25 cellular contexts compared by ENCODE assay signal in genomic region chr1:185066181-185066580, GRCh38. TPM values are rescaled to one million over a fixed set of nuclear protein-coding genes. Genes with fewer than 3 reads are reported as not detected.
DNase-seq lines count a peak whose midpoint lies in the region; ATAC-seq, FAIRE-seq and TF ChIP-seq lines count a peak whose summit lies in the region.
"Had no signal": no experiment of that assay in that cellular context is flagged by ENCODE, and none has a peak within 500 bp of the region (broad histone marks: within the 10 kb centered on the region; RNA-seq: fewer than 3 reads in every experiment).

No MANE protein-coding gene starts in this region.

- in situ Hi-C loops in GM12878 (cut with MboI), result no loop called here

- RAD21 ChIA-PET in GM12878 (lab: Charles Lee; ENCODE audit: unreplicated experiment), result interaction anchor here (0.6 to 1.4 kb wide), 2 partner anchors 10 to 104 kb away, joined by 3 to 4 read pairs; no protein-coding TSS in a partner anchor

- TF ChIP-seq RAD21 in GM12878 (IDR thresholded peaks at IDR 0.05; ENCODE audit: insufficient read depth, low read depth, low read length), result no peak

- no peak for TF ChIP-seq POLR2A in GM12878 (IDR thresholded peaks at IDR 0.05; ENCODE audit: low read depth, low read length)

- SMC1A ChIA-PET in GM12878 (lab: Charles Lee; ENCODE audit: uncharacterized antibody, unreplicated experiment), result interaction anchor here (0.8 to 1.6 kb wide), 5 partner anchors 16 to 605 kb away, joined by 3 to 4 read pairs (median 3); no protein-coding TSS in a partner anchor

- H3K9me3 Mint-ChIP-seq in CD4-positive, CD25-positive, alpha-beta regulatory T cell, result peaks cover 0 to 2% (median 0%) of the 10 kb centered on the region in 7 donors
- H3K9me3 Mint-ChIP-seq in activated T-helper 2 cell treated with anti-CD3 and anti-CD28 coated beads, Interferon-gamma antibody, Interleukin-2, Interleukin-4, amounts not matched to agents 10 μg/mL and 5 μg/mL and 100 μg/mL, durations not matched to agents 14 hours and 24 hours and 36 hours, result no peaks in the 10 kb centered on the region

- no peak for TF ChIP-seq EP300 in GM12878 (IDR thresholded peaks at IDR 0.05; ENCODE audit: borderline replicate concordance in 1 of 2, control insufficient read depth in 1 of 2, low read depth in 2 of 2, low read length in 2 of 2)

- FAIRE-seq in GM18507 (lab: Jason Lieb, UNC) (peak; percentile 15), GM12878 (lab: Jason Lieb, UNC) (peak; percentile 44)
- FAIRE-seq: GM12892, H54, HepG2 had no signal

- H3K36me3 ChIP-seq in CD4-positive, CD25-positive, alpha-beta regulatory T cell (ENCODE audit: control insufficient read depth, insufficient read depth, low read length), result peaks cover 5% of the 10 kb centered on the region
- no peaks in the 10 kb centered on the region for H3K36me3 ChIP-seq in GM12878 (ENCODE audit: control insufficient read depth in 2 of 2, insufficient read depth in 2 of 2, low read length in 1 of 2)

- no peak overlapping the region for H3K9ac ChIP-seq in GM12878 (ENCODE audit: control insufficient read depth, insufficient read depth, low read length)

- H3K4me1 ChIP-seq in CD4-positive, CD25-positive, alpha-beta regulatory T cell (ENCODE audit: control insufficient read depth, insufficient read depth, low read length, poor library complexity, severe bottlenecking), result no peaks in the 10 kb centered on the region
- no peaks in the 10 kb centered on the region for H3K4me1 ChIP-seq in GM12878 (ENCODE audit: control insufficient read depth, insufficient read depth, low read length)

- H3K79me2 ChIP-seq in GM12878 (ENCODE audit: control insufficient read depth, insufficient read depth, low read length), result no peaks in the 10 kb centered on the region; the same call in none of the 2 replicates

- no peak overlapping the region for H3K4me3 ChIP-seq in CD4-positive, CD25-positive, alpha-beta regulatory T cell (ENCODE audit: low read depth, low read length)
- H3K4me3 ChIP-seq in GM12878, result no peak overlapping the region
- H3K4me3 ChIP-seq: PC-9, SK-N-MC had no signal

- peak overlapping the region in 2 of 3 donors; percentile 7 to 70 for H3K27ac Mint-ChIP-seq in CD4-positive, CD25-positive, alpha-beta regulatory T cell
- no peak overlapping the region for H3K27ac Mint-ChIP-seq in activated T-helper 2 cell treated with anti-CD3 and anti-CD28 coated beads, Interferon-gamma antibody, Interleukin-2, Interleukin-4, amounts not matched to agents 10 μg/mL and 5 μg/mL and 100 μg/mL, durations not matched to agents 14 hours and 24 hours and 36 hours
- H3K27ac Mint-ChIP-seq: HFFc6 had no signal

- H3K36me3 Mint-ChIP-seq in CD4-positive, CD25-positive, alpha-beta regulatory T cell, result peaks cover 33% of the 10 kb centered on the region
- peaks cover 26% of the 10 kb centered on the region for H3K36me3 Mint-ChIP-seq in activated T-helper 2 cell treated with anti-CD3 and anti-CD28 coated beads, Interferon-gamma antibody, Interleukin-2, Interleukin-4, amounts not matched to agents 10 μg/mL and 5 μg/mL and 100 μg/mL, durations not matched to agents 14 hours and 24 hours and 36 hours (ENCODE audit: low read depth)

- ATAC-seq in CD4-positive, CD25-positive, alpha-beta regulatory T cell (ENCODE audit: low read depth in 2 of 2), result no peak
- ATAC-seq in GM12878, result no peak
- ATAC-seq: HepG2 had no signal

- CTCF ChIA-PET in GM12878 (lab: Yijun Ruan, JAX), result interaction anchor here (1.1 to 2.4 kb wide), 2 partner anchors 25 to 103 kb away, joined by 3 to 11 read pairs; no protein-coding TSS in a partner anchor

- BruUV-seq in GM12878 (replicated peaks; lab: Mats Ljungman, UMichigan), result no TSS peak

- H3K27me3 Mint-ChIP-seq in CD4-positive, CD25-positive, alpha-beta regulatory T cell, result no peaks in the 10 kb centered on the region
- no peaks in the 10 kb centered on the region for H3K27me3 Mint-ChIP-seq in activated T-helper 2 cell treated with anti-CD3 and anti-CD28 coated beads, Interferon-gamma antibody, Interleukin-2, Interleukin-4, amounts not matched to agents 10 μg/mL and 5 μg/mL and 100 μg/mL, durations not matched to agents 14 hours and 24 hours and 36 hours (ENCODE audit: low read depth)

- no peak for DNase-seq in CD4-positive, CD25-positive, alpha-beta regulatory T cell
- DNase-seq in GM18507 (ENCODE audit: extremely low spot score, insufficient read length, low read depth) (no peak), GM12878 (ENCODE audit: low read depth, low spot score) (no peak), kidney tubule cell (ENCODE audit: low spot score) (peak; percentile 64), HPDE6-E6E7 (ENCODE audit: extremely low spot score) (no peak), germinal center (ENCODE audit: low spot score) (no peak)
- no peak for DNase-seq in activated T-helper 2 cell treated with anti-CD3 and anti-CD28 coated beads, Interferon-gamma antibody, Interleukin-2, Interleukin-4, amounts not matched to agents 10 μg/mL and 5 μg/mL and 100 μg/mL, durations not matched to agents 14 hours and 24 hours and 36 hours (ENCODE audit: low spot score)
- DNase-seq: AML-193, DMS 273 treated with DMSO at 0.1 percent for 48 hours, DND-41, HFFc6, KBM-7, NCI-H1092 treated with DMSO at 0.1 percent for 48 hours, NCI-H2029, NCI-H226, NCI-H510A treated with DMSO at 0.1 percent for 48 hours, NCI-H748 treated with DMSO at 0.1 percent for 48 hours, PC-9, SHP77 treated with DMSO at 0.1 percent for 48 hours had no signal

- H3K4me3 Mint-ChIP-seq in CD4-positive, CD25-positive, alpha-beta regulatory T cell, result peak overlapping the region in 1 of 4 donors; percentile 14
- H3K4me3 Mint-ChIP-seq in activated T-helper 2 cell treated with anti-CD3 and anti-CD28 coated beads, Interferon-gamma antibody, Interleukin-2, Interleukin-4, amounts not matched to agents 10 μg/mL and 5 μg/mL and 100 μg/mL, durations not matched to agents 14 hours and 24 hours and 36 hours (ENCODE audit: low read depth), result no peak overlapping the region
- H3K4me3 Mint-ChIP-seq: HFFc6 had no signal

- 73% methylated on average over 2 of the region's 2 CpGs for WGBS in GM12878 (ENCODE audit: insufficient coverage, insufficient replicate concordance, low lambda C conversion rate, missing lambda C conversion rate)

- intact Hi-C loops in GM12878 (cut with micrococcal nuclease; ENCODE audit: unreplicated experiment), result no loop called here
- intact Hi-C loops in activated T-helper 2 cell treated with anti-CD3 and anti-CD28 coated beads, Interferon-gamma antibody, Interleukin-2, Interleukin-4, amounts not matched to agents 10 μg/mL and 5 μg/mL and 100 μg/mL, durations not matched to agents 14 hours and 24 hours and 36 hours (cut with micrococcal nuclease), result no loop called here

- H3K4me2 ChIP-seq in GM12878 (ENCODE audit: control insufficient read depth, insufficient read depth), result no peak overlapping the region
- H3K4me2 ChIP-seq: PC-9 had no signal

- POLR2A ChIA-PET in GM12878 (lab: Charles Lee), result interaction anchor here (0.9 to 1.4 kb wide), 2 partner anchors 9 to 18 kb away, joined by 3 to 4 read pairs; no protein-coding TSS in a partner anchor

- no peaks in the 10 kb centered on the region for H3K27me3 ChIP-seq in CD4-positive, CD25-positive, alpha-beta regulatory T cell (ENCODE audit: control insufficient read depth, insufficient read depth, low read length)
- no peaks in the 10 kb centered on the region for H3K27me3 ChIP-seq in GM12878 (replicated peaks in 1 of 2; ENCODE audit: control insufficient read depth in 2 of 2, insufficient read depth in 2 of 2, low read length in 1 of 2)

- H2AFZ ChIP-seq in GM12878 (ENCODE audit: control insufficient read depth, low read depth, low read length), result no peak overlapping the region
- H2AFZ ChIP-seq: PC-9 had no signal

- H3K4me1 Mint-ChIP-seq in CD4-positive, CD25-positive, alpha-beta regulatory T cell, result peaks cover 27 to 65% (median 52%) of the 10 kb centered on the region in 4 donors
- H3K4me1 Mint-ChIP-seq in activated T-helper 2 cell treated with anti-CD3 and anti-CD28 coated beads, Interferon-gamma antibody, Interleukin-2, Interleukin-4, amounts not matched to agents 10 μg/mL and 5 μg/mL and 100 μg/mL, durations not matched to agents 14 hours and 24 hours and 36 hours (ENCODE audit: low read depth), result peaks cover 17% of the 10 kb centered on the region

- no peak overlapping the region for H3K27ac ChIP-seq in CD4-positive, CD25-positive, alpha-beta regulatory T cell (ENCODE audit: insufficient read depth, low read length, poor library complexity, severe bottlenecking)
- H3K27ac ChIP-seq in GM12878 (ENCODE audit: control insufficient read depth, insufficient read depth), result no peak overlapping the region
- H3K27ac ChIP-seq: C4-2B, PC-9, RWPE1, SK-N-MC had no signal

- H4K20me1 ChIP-seq in GM12878 (ENCODE audit: control insufficient read depth, insufficient read depth), result no peaks in the 10 kb centered on the region

- TF ChIP-seq CTCF in GM12878 (IDR thresholded peaks at IDR 0.05 in 2 of 3, conservative IDR thresholded peaks at IDR 0.05 in 1 of 3; ENCODE audit: control insufficient read depth in 2 of 3, extremely low read depth in 1 of 3, insufficient read depth in 1 of 3, low read depth in 3 of 3, low read length in 3 of 3), result no peak

- no peaks in the 10 kb centered on the region for H3K9me3 ChIP-seq in CD4-positive, CD25-positive, alpha-beta regulatory T cell (ENCODE audit: control insufficient read depth in 2 of 2, low read length in 2 of 2)
- no peaks in the 10 kb centered on the region; the same call in 2 of the 3 replicates for H3K9me3 ChIP-seq in GM12878 (replicated peaks; ENCODE audit: control insufficient read depth, insufficient read depth, low read length)

RNA-seq across cellular contexts. Expression of gene RNF2, which starts 20.8 kb away (rescaled TPM):
- 17.1 TPM for total RNA-seq in CD4-positive, CD25-positive, alpha-beta regulatory T cell
- 10 to 100 TPM; 16.4 to 33.3 (median 28.2) TPM for polyA plus RNA-seq in CD4-positive, CD25-positive, alpha-beta regulatory T cell
- 11.2 and 11.7 TPM in 2 replicates for total RNA-seq in GM12878 (2013; cell fraction: nucleolus; rRNA removed)
- total RNA-seq in GM12878 (2014; rRNA removed) (10.8 and 12.9 TPM in 2 replicates), GM12878 (2014; rRNA removed; fragmentation: Illumina TruSeq; extraction: Trizol) (15.8 and 16.2 TPM in 2 replicates), GM12878 (2021) (17.3 and 20.0 TPM in 2 replicates)
- polyA plus RNA-seq in GM12878 (2011; ENCODE audit: low read depth), result 6.0 TPM
- polyA plus RNA-seq in GM12878 (2011; rRNA removed) (36.3 and 47.2 TPM in 2 replicates), GM12878 (2014; fragmentation: Illumina TruSeq; extraction: Trizol) (26.6 and 34.6 TPM in 2 replicates), GM12878 (2014; fragmentation: Nextera tagmentation; extraction: Ambion mirVana) (1 to 10 TPM; 4.8 to 5.2 TPM), GM12878 (2014; rRNA removed) (14.2 and 14.5 TPM in 2 replicates), GM12878 (2016; fragmentation: Nextera tagmentation; extraction: Ambion mirVana) (10 to 100 TPM; 14.3 to 16.9 TPM)
- 15.9 and 16.7 TPM in 2 replicates for polyA plus RNA-seq in GM12878 (2011; cell fraction: cytosol; rRNA removed)
- polyA plus RNA-seq in GM12878 (2011; cell fraction: nucleus; rRNA removed), result 8.9 and 12.2 TPM in 2 replicates
- polyA plus RNA-seq in GM12878 (2012), result 8.5 and 9.4 TPM in 2 replicates
- 31.6 and 84.8 TPM in 2 replicates for polyA minus RNA-seq in GM12878 (2011; rRNA and poly(A)+ RNA removed)
- polyA minus RNA-seq in GM12878 (2011; cell fraction: cytosol; rRNA and poly(A)+ RNA removed), result 14.7 and 33.5 TPM in 2 replicates
- polyA minus RNA-seq in GM12878 (2011; cell fraction: nucleus; rRNA and poly(A)+ RNA removed), result 4.6 and 10.3 TPM in 2 replicates
- 25.7 and 30.6 TPM in 2 replicates for total RNA-seq in activated T-helper 2 cell treated with anti-CD3 and anti-CD28 coated beads, Interferon-gamma antibody, Interleukin-2, Interleukin-4, amounts not matched to agents 10 μg/mL and 5 μg/mL and 100 μg/mL, durations not matched to agents 14 hours and 24 hours and 36 hours
